In the genomic region with DNA sequence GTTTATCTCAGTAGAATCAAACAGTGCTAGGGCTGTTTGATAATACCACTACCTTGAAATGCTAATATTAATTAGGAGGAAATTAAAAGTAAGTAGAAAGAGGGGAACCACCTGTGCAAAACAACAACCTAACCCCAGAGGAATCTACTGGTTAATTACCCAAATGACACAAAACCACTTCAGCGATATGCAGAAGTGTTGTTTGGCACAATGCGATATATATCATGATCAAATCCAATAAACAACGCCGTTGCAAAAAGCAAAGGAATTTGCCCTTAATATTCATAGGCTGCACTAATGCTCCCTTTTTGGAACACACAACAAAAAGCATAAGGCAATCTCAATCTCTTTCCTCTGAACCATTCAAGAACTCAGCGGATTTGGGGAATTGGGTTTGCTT, we compare ENCODE assay signal across 1 cellular context.
TF ChIP-seq lines count a peak whose summit lies in the region.

No MANE protein-coding gene starts in this region.

TF ChIP-seq in GM23338, 12 proteins besides CTCF, POLR2A, EP300 and RAD21 (continued from another document):
- TF ChIP-seq, protein P1, sequence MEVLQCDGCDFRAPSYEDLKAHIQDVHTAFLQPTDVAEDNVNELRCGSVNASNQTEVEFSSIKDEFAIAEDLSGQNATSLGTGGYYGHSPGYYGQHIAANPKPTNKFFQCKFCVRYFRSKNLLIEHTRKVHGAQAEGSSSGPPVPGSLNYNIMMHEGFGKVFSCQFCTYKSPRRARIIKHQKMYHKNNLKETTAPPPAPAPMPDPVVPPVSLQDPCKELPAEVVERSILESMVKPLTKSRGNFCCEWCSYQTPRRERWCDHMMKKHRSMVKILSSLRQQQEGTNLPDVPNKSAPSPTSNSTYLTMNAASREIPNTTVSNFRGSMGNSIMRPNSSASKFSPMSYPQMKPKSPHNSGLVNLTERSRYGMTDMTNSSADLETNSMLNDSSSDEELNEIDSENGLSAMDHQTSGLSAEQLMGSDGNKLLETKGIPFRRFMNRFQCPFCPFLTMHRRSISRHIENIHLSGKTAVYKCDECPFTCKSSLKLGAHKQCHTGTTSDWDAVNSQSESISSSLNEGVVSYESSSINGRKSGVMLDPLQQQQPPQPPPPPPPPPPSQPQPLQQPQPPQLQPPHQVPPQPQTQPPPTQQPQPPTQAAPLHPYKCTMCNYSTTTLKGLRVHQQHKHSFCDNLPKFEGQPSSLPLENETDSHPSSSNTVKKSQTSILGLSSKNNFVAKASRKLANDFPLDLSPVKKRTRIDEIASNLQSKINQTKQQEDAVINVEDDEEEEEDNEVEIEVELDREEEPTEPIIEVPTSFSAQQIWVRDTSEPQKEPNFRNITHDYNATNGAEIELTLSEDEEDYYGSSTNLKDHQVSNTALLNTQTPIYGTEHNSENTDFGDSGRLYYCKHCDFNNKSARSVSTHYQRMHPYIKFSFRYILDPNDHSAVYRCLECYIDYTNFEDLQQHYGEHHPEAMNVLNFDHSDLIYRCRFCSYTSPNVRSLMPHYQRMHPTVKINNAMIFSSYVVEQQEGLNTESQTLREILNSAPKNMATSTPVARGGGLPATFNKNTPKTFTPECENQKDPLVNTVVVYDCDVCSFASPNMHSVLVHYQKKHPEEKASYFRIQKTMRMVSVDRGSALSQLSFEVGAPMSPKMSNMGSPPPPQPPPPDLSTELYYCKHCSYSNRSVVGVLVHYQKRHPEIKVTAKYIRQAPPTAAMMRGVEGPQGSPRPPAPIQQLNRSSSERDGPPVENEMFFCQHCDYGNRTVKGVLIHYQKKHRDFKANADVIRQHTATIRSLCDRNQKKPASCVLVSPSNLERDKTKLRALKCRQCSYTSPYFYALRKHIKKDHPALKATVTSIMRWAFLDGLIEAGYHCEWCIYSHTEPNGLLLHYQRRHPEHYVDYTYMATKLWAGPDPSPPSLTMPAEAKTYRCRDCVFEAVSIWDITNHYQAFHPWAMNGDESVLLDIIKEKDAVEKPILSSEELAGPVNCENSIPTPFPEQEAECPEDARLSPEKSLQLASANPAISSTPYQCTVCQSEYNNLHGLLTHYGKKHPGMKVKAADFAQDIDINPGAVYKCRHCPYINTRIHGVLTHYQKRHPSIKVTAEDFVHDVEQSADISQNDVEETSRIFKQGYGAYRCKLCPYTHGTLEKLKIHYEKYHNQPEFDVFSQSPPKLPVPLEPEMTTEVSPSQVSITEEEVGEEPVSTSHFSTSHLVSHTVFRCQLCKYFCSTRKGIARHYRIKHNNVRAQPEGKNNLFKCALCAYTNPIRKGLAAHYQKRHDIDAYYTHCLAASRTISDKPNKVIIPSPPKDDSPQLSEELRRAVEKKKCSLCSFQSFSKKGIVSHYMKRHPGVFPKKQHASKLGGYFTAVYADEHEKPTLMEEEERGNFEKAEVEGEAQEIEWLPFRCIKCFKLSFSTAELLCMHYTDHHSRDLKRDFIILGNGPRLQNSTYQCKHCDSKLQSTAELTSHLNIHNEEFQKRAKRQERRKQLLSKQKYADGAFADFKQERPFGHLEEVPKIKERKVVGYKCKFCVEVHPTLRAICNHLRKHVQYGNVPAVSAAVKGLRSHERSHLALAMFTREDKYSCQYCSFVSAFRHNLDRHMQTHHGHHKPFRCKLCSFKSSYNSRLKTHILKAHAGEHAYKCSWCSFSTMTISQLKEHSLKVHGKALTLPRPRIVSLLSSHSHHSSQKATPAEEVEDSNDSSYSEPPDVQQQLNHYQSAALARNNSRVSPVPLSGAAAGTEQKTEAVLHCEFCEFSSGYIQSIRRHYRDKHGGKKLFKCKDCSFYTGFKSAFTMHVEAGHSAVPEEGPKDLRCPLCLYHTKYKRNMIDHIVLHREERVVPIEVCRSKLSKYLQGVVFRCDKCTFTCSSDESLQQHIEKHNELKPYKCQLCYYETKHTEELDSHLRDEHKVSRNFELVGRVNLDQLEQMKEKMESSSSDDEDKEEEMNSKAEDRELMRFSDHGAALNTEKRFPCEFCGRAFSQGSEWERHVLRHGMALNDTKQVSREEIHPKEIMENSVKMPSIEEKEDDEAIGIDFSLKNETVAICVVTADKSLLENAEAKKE (CRISPR knock-in tag; IDR thresholded peaks at IDR 0.05): no peak
- TF ChIP-seq JUNB (IDR thresholded peaks at IDR 0.05; ENCODE audit: unreplicated experiment) (no peak), ZNF331 (CRISPR knock-in tag; IDR thresholded peaks at IDR 0.05; ENCODE audit: low read depth) (no peak)
- TF ChIP-seq, protein P2, sequence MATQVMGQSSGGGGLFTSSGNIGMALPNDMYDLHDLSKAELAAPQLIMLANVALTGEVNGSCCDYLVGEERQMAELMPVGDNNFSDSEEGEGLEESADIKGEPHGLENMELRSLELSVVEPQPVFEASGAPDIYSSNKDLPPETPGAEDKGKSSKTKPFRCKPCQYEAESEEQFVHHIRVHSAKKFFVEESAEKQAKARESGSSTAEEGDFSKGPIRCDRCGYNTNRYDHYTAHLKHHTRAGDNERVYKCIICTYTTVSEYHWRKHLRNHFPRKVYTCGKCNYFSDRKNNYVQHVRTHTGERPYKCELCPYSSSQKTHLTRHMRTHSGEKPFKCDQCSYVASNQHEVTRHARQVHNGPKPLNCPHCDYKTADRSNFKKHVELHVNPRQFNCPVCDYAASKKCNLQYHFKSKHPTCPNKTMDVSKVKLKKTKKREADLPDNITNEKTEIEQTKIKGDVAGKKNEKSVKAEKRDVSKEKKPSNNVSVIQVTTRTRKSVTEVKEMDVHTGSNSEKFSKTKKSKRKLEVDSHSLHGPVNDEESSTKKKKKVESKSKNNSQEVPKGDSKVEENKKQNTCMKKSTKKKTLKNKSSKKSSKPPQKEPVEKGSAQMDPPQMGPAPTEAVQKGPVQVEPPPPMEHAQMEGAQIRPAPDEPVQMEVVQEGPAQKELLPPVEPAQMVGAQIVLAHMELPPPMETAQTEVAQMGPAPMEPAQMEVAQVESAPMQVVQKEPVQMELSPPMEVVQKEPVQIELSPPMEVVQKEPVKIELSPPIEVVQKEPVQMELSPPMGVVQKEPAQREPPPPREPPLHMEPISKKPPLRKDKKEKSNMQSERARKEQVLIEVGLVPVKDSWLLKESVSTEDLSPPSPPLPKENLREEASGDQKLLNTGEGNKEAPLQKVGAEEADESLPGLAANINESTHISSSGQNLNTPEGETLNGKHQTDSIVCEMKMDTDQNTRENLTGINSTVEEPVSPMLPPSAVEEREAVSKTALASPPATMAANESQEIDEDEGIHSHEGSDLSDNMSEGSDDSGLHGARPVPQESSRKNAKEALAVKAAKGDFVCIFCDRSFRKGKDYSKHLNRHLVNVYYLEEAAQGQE (IDR thresholded peaks at IDR 0.05; ENCODE audit: unreplicated experiment): no peak
